27 cellular contexts compared by ENCODE assay signal in genomic region chr15:57734860-57735259, GRCh38.
"Had no signal": no experiment of that assay in that cellular context is flagged by ENCODE, and none has a peak within 500 bp of the region (broad histone marks: within the 10 kb centered on the region; RNA-seq: fewer than 3 reads in every experiment).

No MANE protein-coding gene starts in this region.

- H3K4me2 ChIP-seq: neural progenitor cell, smooth muscle cell had no signal

- H3K36me3 ChIP-seq: esophagus squamous epithelium, gastroesophageal sphincter, heart left ventricle, neural progenitor cell, sigmoid colon, stomach, suprapubic skin had no signal

- H3K27me3 Mint-ChIP-seq: activated naive CD8-positive, alpha-beta T cell; activated T-cell treated with anti-CD3 and anti-CD28 coated beads, Interleukin-2, amount 50 U/mL, for 24 hours; naive thymus-derived CD4-positive, alpha-beta T cell; stimulated activated memory B cell treated with anti-CD40 and anti-IgM and Interleukin-4, amounts not matched to agents 10 μg/mL and 1 μg/mL and 100 μg/mL, for 72 hours; T-cell had no signal

- H3K4me3 ChIP-seq: coronary artery, esophagus squamous epithelium, gastroesophageal sphincter, heart left ventricle, neural progenitor cell, sigmoid colon, smooth muscle cell, stomach, suprapubic skin had no signal

- H3K4me3 Mint-ChIP-seq: activated naive CD8-positive, alpha-beta T cell; activated T-cell treated with anti-CD3 and anti-CD28 coated beads, Interleukin-2, amount 50 U/mL, for 24 hours; endodermal cell; naive thymus-derived CD4-positive, alpha-beta T cell; neural progenitor cell; stimulated activated memory B cell treated with anti-CD40 and anti-IgM and Interleukin-4, amounts not matched to agents 10 μg/mL and 1 μg/mL and 100 μg/mL, for 72 hours; T-cell; T-helper 2 cell treated with Interferon-gamma antibody and Interleukin-4, amounts not matched to agents 5 μg/mL and 100 μg/mL, for 36 hours had no signal

- H3K27ac ChIP-seq: coronary artery, esophagus squamous epithelium, gastroesophageal sphincter, heart left ventricle, neural progenitor cell, sigmoid colon, stomach, suprapubic skin had no signal

- H3K4me1 Mint-ChIP-seq: stimulated activated memory B cell treated with anti-CD40 and anti-IgM and Interleukin-4, amounts not matched to agents 10 μg/mL and 1 μg/mL and 100 μg/mL, for 72 hours had no signal

- H3K27ac Mint-ChIP-seq: activated naive CD8-positive, alpha-beta T cell; activated T-cell treated with anti-CD3 and anti-CD28 coated beads, Interleukin-2, amount 50 U/mL, for 24 hours; activated T-helper 2 cell treated with anti-CD3 and anti-CD28 coated beads, Interferon-gamma antibody, Interleukin-2, Interleukin-4, amounts not matched to agents 10 μg/mL and 5 μg/mL and 100 μg/mL, durations not matched to agents 14 hours and 24 hours and 36 hours; endodermal cell; neural progenitor cell; stimulated activated memory B cell treated with anti-CD40 and anti-IgM and Interleukin-4, amounts not matched to agents 10 μg/mL and 1 μg/mL and 100 μg/mL, for 72 hours; T-cell; T-helper 2 cell treated with Interferon-gamma antibody and Interleukin-4, amounts not matched to agents 5 μg/mL and 100 μg/mL, for 36 hours had no signal

- H2AFZ ChIP-seq: neural progenitor cell had no signal

- ATAC-seq: gastroesophageal sphincter; heart left ventricle; left cardiac atrium; naive thymus-derived CD4-positive, alpha-beta T cell; stimulated activated memory B cell treated with anti-CD40 and anti-IgM and Interleukin-4, amounts not matched to agents 10 μg/mL and 1 μg/mL and 100 μg/mL, for 72 hours; T-cell had no signal

- H3K4me1 ChIP-seq: neural progenitor cell, suprapubic skin had no signal

- H3K9me3 Mint-ChIP-seq: activated T-cell treated with anti-CD3 and anti-CD28 coated beads, Interleukin-2, amount 50 U/mL, for 24 hours; activated T-helper 2 cell treated with anti-CD3 and anti-CD28 coated beads, Interferon-gamma antibody, Interleukin-2, Interleukin-4, amounts not matched to agents 10 μg/mL and 5 μg/mL and 100 μg/mL, durations not matched to agents 14 hours and 24 hours and 36 hours; T-helper 2 cell treated with Interferon-gamma antibody and Interleukin-4, amounts not matched to agents 5 μg/mL and 100 μg/mL, for 36 hours had no signal

- H3K9me3 ChIP-seq: esophagus squamous epithelium, gastroesophageal sphincter, sigmoid colon, stomach, suprapubic skin had no signal

- H3K9ac ChIP-seq: neural progenitor cell had no signal

- DNase-seq: activated CD8-positive, alpha-beta memory T cell treated with anti-CD3 and anti-CD28 coated beads for 24 hours; activated CD8-positive, alpha-beta memory T cell treated with anti-CD3 and anti-CD28 coated beads, Interleukin-2, amount 50 U/mL, for 4 hours; activated naive CD4-positive, alpha-beta T cell; activated T-cell treated with anti-CD3 and anti-CD28 coated beads, Interleukin-2, amount 50 U/mL, for 24 hours; amniotic stem cell; cerebellar nuclear complex; endodermal cell; esophagus squamous epithelium; heart left ventricle; islet precursor cell; left cardiac atrium; mesenchymal stem cell; naive thymus-derived CD4-positive, alpha-beta T cell; sigmoid colon; stimulated activated CD4-positive, alpha-beta T cell treated with anti-CD3 and anti-CD28 coated beads, Interleukin-15, amount 100 ng/mL, for 24 hours; stomach; T-cell; trophoblast cell had no signal

- H3K36me3 Mint-ChIP-seq: neural progenitor cell had no signal

- H3K27me3 ChIP-seq: esophagus squamous epithelium, gastroesophageal sphincter, heart left ventricle, neural progenitor cell, sigmoid colon, stomach, suprapubic skin had no signal
